Comparison of ENCODE assay signal across 8 cellular contexts in genomic region chr18:59921384-59921891, GRCh38. TPM values are rescaled to one million over a fixed set of nuclear protein-coding genes. Genes with fewer than 3 reads are reported as not detected.
DNase-seq lines count a peak whose midpoint lies in the region; ATAC-seq and TF ChIP-seq lines count a peak whose summit lies in the region.

No MANE protein-coding gene starts in this region.

- no peak overlapping the region for H3K27ac Mint-ChIP-seq in progenitor cell of endocrine pancreas

- no peak overlapping the region for H3K4me3 Mint-ChIP-seq in progenitor cell of endocrine pancreas (ENCODE audit: low read depth)

- peaks cover 3% of the 10 kb centered on the region for H3K27me3 Mint-ChIP-seq in progenitor cell of endocrine pancreas

- intact Hi-C loops in heart right ventricle (cut with DNase I), result no loop called here

- H3K27me3 ChIP-seq in heart right ventricle, result peaks cover 0 to 3% (median 0%) of the 10 kb centered on the region in 7 donors

- no peak overlapping the region for H3K27ac ChIP-seq in heart right ventricle

- ATAC-seq in GM18508 (IDR thresholded peaks at IDR 0.05; ENCODE audit: insufficient read depth, unreplicated experiment) (peak; percentile 48), HG02678 (IDR thresholded peaks at IDR 0.05; ENCODE audit: unreplicated experiment) (peak; percentile 38), heart right ventricle (no peak)

- H3K36me3 Mint-ChIP-seq in progenitor cell of endocrine pancreas (ENCODE audit: insufficient read depth), result no peaks in the 10 kb centered on the region

- H3K4me1 ChIP-seq in heart right ventricle, result peaks cover 0 to 20% (median 0%) of the 10 kb centered on the region in 9 donors

- H3K4me3 ChIP-seq in heart right ventricle, result no peak overlapping the region

- WGBS in heart right ventricle, 2 donors, result 82 to 85% methylated on average over 2 of the region's 2 CpGs

- TF ChIP-seq CTCF in heart right ventricle (IDR thresholded peaks at IDR 0.05), result no peak
- TF ChIP-seq CTCF in GM13977 (IDR thresholded peaks at IDR 0.05; ENCODE audit: extremely low read depth, insufficient read depth, missing control alignments), result no peak
- TF ChIP-seq CTCF in progenitor cell of endocrine pancreas (IDR thresholded peaks at IDR 0.05; ENCODE audit: unreplicated experiment), result no peak

- no peaks in the 10 kb centered on the region for H3K36me3 ChIP-seq in heart right ventricle

- no peaks in the 10 kb centered on the region for H3K9me3 Mint-ChIP-seq in progenitor cell of endocrine pancreas (ENCODE audit: low read depth)

- H3K4me1 Mint-ChIP-seq in progenitor cell of endocrine pancreas (ENCODE audit: low read depth), result no peaks in the 10 kb centered on the region

- in situ Hi-C loops in GM13977 (cut with MboI; ENCODE audit: low pct_unique_long_range_greater_than_20kb, low sequenced_read_pairs, unreplicated experiment), result no loop called here

- no peaks in the 10 kb centered on the region for H3K9me3 ChIP-seq in heart right ventricle

- DNase-seq in SK-N-DZ (ENCODE audit: low spot score) (peak; percentile 32), myocyte (ENCODE audit: low read depth) (peak; percentile 38), DMS153 treated with DMSO at 0.1 percent for 48 hours (lab: John Stamatoyannopoulos, UW; ENCODE audit: unreplicated experiment) (no peak), heart right ventricle (no peak), GM13977 (ENCODE audit: low spot score) (no peak), progenitor cell of endocrine pancreas (ENCODE audit: low spot score, unreplicated experiment) (no peak)

RNA-seq across cellular contexts. Expression of gene PMAIP1, which starts 21.6 kb away (rescaled TPM):
- 52.4 and 54.7 TPM in 2 replicates for polyA plus RNA-seq in SK-N-DZ (2014; cell fraction: cytosol; rRNA removed)
- polyA plus RNA-seq in SK-N-DZ (2014; cell fraction: nucleus; rRNA removed), result 19.4 and 33.2 TPM in 2 replicates
- 62.5 and 75.1 TPM in 2 replicates for total RNA-seq in myocyte
- 10.3 TPM for polyA plus RNA-seq in myocyte (2012)
- total RNA-seq in heart right ventricle, result 1 to 10 TPM in 1 of 10 donors, under 1 TPM in 6, not detected in 3; 0.18 to 1.8 (median 0.40) TPM
- polyA plus RNA-seq in heart right ventricle, result under 1 TPM; 0.22 to 0.32 TPM
- 4.6 and 4.9 TPM in 2 replicates for total RNA-seq in progenitor cell of endocrine pancreas

Comparison
In these comparisons a context has a peak if more than half of its experiments do, and no peak if none do; other contexts are left out.
1. ATAC-seq: peak in GM18508 (single experiment) and HG02678 (single experiment); none in heart right ventricle (0 of 8).
2. DNase-seq: peak in SK-N-DZ (single experiment) and myocyte (single experiment); none in DMS153 treated with DMSO at 0.1 percent for 48 hours (single experiment), heart right ventricle (0 of 2), GM13977 (single experiment) and progenitor cell of endocrine pancreas (single experiment).
3. RNA of gene PMAIP1, which starts 21.6 kb away (total RNA-seq): 62.5 to 75.1 TPM in myocyte; 4.6 to 4.9 TPM in progenitor cell of endocrine pancreas and 0.18 to 1.8 TPM in heart right ventricle; every median in the first group is over 10 times any median in the second.